In the genomic region with DNA sequence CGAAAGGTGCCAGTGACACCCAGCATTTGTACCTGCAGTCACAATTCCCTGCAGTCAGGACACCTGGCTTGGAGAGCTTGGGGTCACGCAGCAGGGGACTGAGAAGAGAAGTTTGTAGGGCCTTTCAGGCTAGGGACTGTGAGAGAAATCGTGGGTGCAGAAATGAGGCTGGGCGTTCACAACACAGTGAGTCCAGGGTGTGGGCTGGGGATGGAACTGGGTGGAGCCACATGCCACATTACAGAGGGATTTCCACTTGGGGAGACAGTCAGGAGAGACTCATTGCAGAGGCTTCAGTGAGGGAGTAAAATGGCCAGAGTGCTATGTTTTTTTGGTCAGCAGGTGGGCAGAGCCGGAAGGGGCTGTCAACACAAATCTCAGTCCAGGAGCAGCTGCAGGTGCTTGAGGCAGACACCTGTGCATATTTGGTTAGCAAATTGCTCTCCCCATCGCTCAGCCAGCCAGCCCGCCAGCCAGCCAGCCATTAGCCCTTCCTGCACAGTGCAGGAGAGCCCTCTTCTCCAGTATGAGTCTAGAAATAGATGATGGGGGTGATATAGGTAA, we compare ENCODE assay signal across 12 cellular contexts. TPM values are rescaled to one million over a fixed set of nuclear protein-coding genes. Genes with fewer than 3 reads are reported as not detected.
A peak's percentile ranks its signal among the peaks of the same experiment; 100 is the strongest.
DNase-seq lines count a peak whose midpoint lies in the region; ATAC-seq and TF ChIP-seq lines count a peak whose summit lies in the region.
"Had no signal": no experiment of that assay in that cellular context is flagged by ENCODE, and none has a peak within 500 bp of the region (broad histone marks: within the 10 kb centered on the region; RNA-seq: fewer than 3 reads in every experiment).

No MANE protein-coding gene starts in this region.

- peaks cover 83% of the 10 kb centered on the region for H3K36me3 ChIP-seq in DOHH2 (ENCODE audit: control insufficient read depth, low read length)
- H3K36me3 ChIP-seq in osteoblast (ENCODE audit: insufficient read depth, low read length), result no peaks in the 10 kb centered on the region
- H3K36me3 ChIP-seq: MG63, ovary had no signal

- DNase-seq in NCI-H1930 (lab: John Stamatoyannopoulos, UW), result peak; percentile 21 to 39
- DNase-seq in T-cell, result no peak
- DNase-seq in osteoblast (ENCODE audit: insufficient read length, low spot score, missing footprints), result peak; percentile 38
- no peak for DNase-seq in 8988T
- DNase-seq: activated CD8-positive, alpha-beta T cell treated with anti-CD3 and anti-CD28 coated beads, Interleukin-2, amount 10 ng/mL, durations not matched to agents 7 days and 5 days; MG63; ovary had no signal

- H3K9me3 ChIP-seq in DOHH2 (ENCODE audit: control insufficient read depth, insufficient read depth, low read length), result no peaks in the 10 kb centered on the region
- no peaks in the 10 kb centered on the region for H3K9me3 ChIP-seq in osteoblast (ENCODE audit: low read depth, low read length)
- H3K9me3 ChIP-seq: MG63, ovary, SJSA1 had no signal

- no peak overlapping the region for H2AFZ ChIP-seq in osteoblast (ENCODE audit: low read length)

- H3K4me2 ChIP-seq in DOHH2 (ENCODE audit: low read length), result peak overlapping the region; percentile 79
- H3K4me2 ChIP-seq in osteoblast (ENCODE audit: insufficient read depth, low read length), result no peak overlapping the region

- no peaks in the 10 kb centered on the region for H3K27me3 Mint-ChIP-seq in T-cell

- peaks cover 10% of the 10 kb centered on the region; the same call in 1 of the 2 replicates for H3F3A ChIP-seq in DOHH2 (ENCODE audit: control insufficient read depth, insufficient read depth)

- TF ChIP-seq CTCF in DOHH2 (IDR thresholded peaks at IDR 0.05; ENCODE audit: low read depth, low read length, poor library complexity, severe bottlenecking), result no peak
- no peak for TF ChIP-seq CTCF in osteoblast (IDR thresholded peaks at IDR 0.05; ENCODE audit: extremely low read depth, low read depth, low read length)

- no peak overlapping the region for H3K4me3 Mint-ChIP-seq in T-cell
- H3K4me3 Mint-ChIP-seq: activated CD8-positive, alpha-beta T cell treated with anti-CD3 and anti-CD28 coated beads, Interleukin-2, amount 10 ng/mL, durations not matched to agents 7 days and 5 days had no signal

- H3K27me3 ChIP-seq in DOHH2 (ENCODE audit: control insufficient read depth, low read length), result no peaks in the 10 kb centered on the region
- H3K27me3 ChIP-seq in osteoblast (ENCODE audit: insufficient read depth, low read length), result no peaks in the 10 kb centered on the region
- H3K27me3 ChIP-seq: MG63, ovary, SJSA1 had no signal

- peaks cover 23% of the 10 kb centered on the region for H4K20me1 ChIP-seq in DOHH2 (ENCODE audit: control insufficient read depth, insufficient read depth, low read depth, low read length)
- H4K20me1 ChIP-seq in osteoblast (ENCODE audit: insufficient read depth, low read length), result peaks cover 6% of the 10 kb centered on the region

- H3K79me2 ChIP-seq in DOHH2 (ENCODE audit: control insufficient read depth, low read length) (peaks cover 98% of the 10 kb centered on the region), osteoblast (ENCODE audit: insufficient read depth, low read length) (peaks cover 76% of the 10 kb centered on the region)

- no peak for ATAC-seq in T-cell (replicated peaks in 1 of 4)
- no peak for ATAC-seq in GM18511 (IDR thresholded peaks at IDR 0.05; ENCODE audit: unreplicated experiment)
- ATAC-seq in HG02870 (IDR thresholded peaks at IDR 0.05; ENCODE audit: unreplicated experiment), result no peak
- ATAC-seq in GM21515 (IDR thresholded peaks at IDR 0.05; ENCODE audit: unreplicated experiment), result no peak
- ATAC-seq: activated CD8-positive, alpha-beta T cell treated with anti-CD3 and anti-CD28 coated beads, Interleukin-2, amount 10 ng/mL, durations not matched to agents 7 days and 5 days had no signal

- CTCF ChIA-PET in T-cell (lab: Charles Lee), result no interaction called here

- no peaks in the 10 kb centered on the region for H3K9me3 Mint-ChIP-seq in T-cell

- H3K36me3 Mint-ChIP-seq in T-cell, result peaks cover 4% of the 10 kb centered on the region

- H3K4me3 ChIP-seq in DOHH2 (ENCODE audit: low read length) (peak overlapping the region; percentile 64), osteoblast (ENCODE audit: insufficient read depth, low read length) (no peak overlapping the region)
- H3K4me3 ChIP-seq: MG63, ovary, SJSA1 had no signal

- H3K27ac ChIP-seq in DOHH2 (ENCODE audit: low read depth, low read length) (peak overlapping the region; percentile 87), osteoblast (ENCODE audit: low read depth, low read length) (no peak overlapping the region)
- H3K27ac ChIP-seq: ovary, SJSA1 had no signal

- peaks cover 66 to 76% (median 75%) of the 10 kb centered on the region in 3 donors for H3K4me1 Mint-ChIP-seq in T-cell

- peaks cover 96% of the 10 kb centered on the region for H3K4me1 ChIP-seq in DOHH2 (ENCODE audit: control insufficient read depth, low read length)
- H3K4me1 ChIP-seq in osteoblast (ENCODE audit: insufficient read depth, low read length), result peaks cover 5% of the 10 kb centered on the region

- H3K27ac Mint-ChIP-seq in T-cell, result peak overlapping the region; percentile 48 to 66
- H3K27ac Mint-ChIP-seq: activated CD8-positive, alpha-beta T cell treated with anti-CD3 and anti-CD28 coated beads, Interleukin-2, amount 10 ng/mL, durations not matched to agents 7 days and 5 days had no signal

- POLR2A ChIA-PET in T-cell (lab: Charles Lee), result no interaction called here

- H3K9me2 ChIP-seq in DOHH2 (replicated peaks; ENCODE audit: control insufficient read depth, low read length), result no peaks in the 10 kb centered on the region

RNA-seq across cellular contexts. Expression of a gene that starts 7.4 kb away (rescaled TPM):
- total RNA-seq in T-cell (10 to 100 TPM; 49.2 to 63.6 (median 62.4) TPM), osteoblast (46.7 and 52.2 TPM in 2 replicates)

RNA-seq across cellular contexts. Expression of a gene that starts 48.4 kb away (rescaled TPM):
- total RNA-seq in T-cell, result 10 to 100 TPM; 22.9 to 31.6 (median 27.9) TPM
- 13.3 and 13.8 TPM in 2 replicates for total RNA-seq in osteoblast

Comparison
In these comparisons a context has a peak if more than half of its experiments do, and no peak if none do; other contexts are left out.
1. DNase-seq: peak in NCI-H1930 (2 of 2) and osteoblast (single experiment); none in T-cell (0 of 34) and 8988T (single experiment).